Comparison of ENCODE assay signal across 25 cellular contexts in genomic region chr7:70376561-70377031, GRCh38.
DNase-seq lines count a peak whose midpoint lies in the region; ATAC-seq and TF ChIP-seq lines count a peak whose summit lies in the region.
"Had no signal": no experiment of that assay in that cellular context is flagged by ENCODE, and none has a peak within 500 bp of the region (broad histone marks: within the 10 kb centered on the region; RNA-seq: fewer than 3 reads in every experiment).

No MANE protein-coding gene starts in this region.

- no peaks in the 10 kb centered on the region for H4K20me1 ChIP-seq in H9 (ENCODE audit: control insufficient read depth, insufficient read depth, insufficient read length)

- H3K9me3 ChIP-seq in H9 (ENCODE audit: control insufficient read depth, low read depth, low read length) (no peaks in the 10 kb centered on the region), endodermal cell (ENCODE audit: control insufficient read depth, low read length) (no peaks in the 10 kb centered on the region), WERI-Rb-1 (ENCODE audit: severe bottlenecking) (no peaks in the 10 kb centered on the region)
- H3K9me3 ChIP-seq: thoracic aorta had no signal

- H3K4me1 ChIP-seq in H9 (ENCODE audit: insufficient read depth, low read length) (no peaks in the 10 kb centered on the region), endodermal cell (ENCODE audit: control insufficient read depth, insufficient read depth, low read length) (peaks cover 2% of the 10 kb centered on the region)

- H3K9ac ChIP-seq in H9 (ENCODE audit: extremely low read depth, insufficient read length, low read length) = peak overlapping the region; percentile 14
- no peak overlapping the region for H3K9ac ChIP-seq in endodermal cell (ENCODE audit: extremely low read depth, low read length, poor library complexity, severe bottlenecking)

- H3K9me3 Mint-ChIP-seq in H9 (no peaks in the 10 kb centered on the region), endodermal cell (no peaks in the 10 kb centered on the region)
- H3K9me3 Mint-ChIP-seq: activated naive CD4-positive, alpha-beta T cell treated with anti-CD3 and anti-CD28 coated beads for 36 hours had no signal

- TF ChIP-seq CTCF in H9 (conservative IDR thresholded peaks at IDR 0.05) (no peak), endodermal cell (conservative IDR thresholded peaks at IDR 0.05) (no peak), WERI-Rb-1 (IDR thresholded peaks at IDR 0.05; ENCODE audit: low read depth, low read length) (no peak), GM13977 (IDR thresholded peaks at IDR 0.05; ENCODE audit: extremely low read depth, insufficient read depth, missing control alignments) (no peak)

- in situ Hi-C loops in GM13977 (cut with MboI; ENCODE audit: low pct_unique_long_range_greater_than_20kb, low sequenced_read_pairs, unreplicated experiment) = no loop called here

- H3K4me1 Mint-ChIP-seq in H9 = peaks cover 6 to 9% of the 10 kb centered on the region in 2 experiments
- H3K4me1 Mint-ChIP-seq in endodermal cell = peaks cover 11% of the 10 kb centered on the region

- DNase-seq in H9 = no peak
- peak; percentile 99 for DNase-seq in NCI-H146 treated with DMSO at 0.1 percent for 48 hours (lab: John Stamatoyannopoulos, UW; ENCODE audit: unreplicated experiment)
- peak; percentile 41 for DNase-seq in NCI-H82 (lab: John Stamatoyannopoulos, UW)
- DNase-seq in endodermal cell = no peak
- no peak for DNase-seq in activated CD4-positive, CD25-positive, alpha-beta regulatory T cell treated with anti-CD3 and anti-CD28 coated beads, Interleukin-2, amount 50 U/mL, for 72 hours
- no peak for DNase-seq in WERI-Rb-1
- no peak for DNase-seq in GM13977 (ENCODE audit: low spot score)
- DNase-seq: activated CD4-positive, alpha-beta T cell treated with anti-CD3 and anti-CD28 coated beads for 4 hours; activated naive CD4-positive, alpha-beta T cell treated with anti-CD3 and anti-CD28 coated beads for 36 hours; activated T-cell treated with anti-CD3 and anti-CD28 coated beads, Interleukin-2, amount 50 U/mL, for 48 hours; amniotic stem cell; cortex of kidney; GDM1; kidney glomerular epithelial cell; mammary epithelial cell; NCI-H1694; NCI-H524; occipital lobe; stimulated activated CD4-positive, alpha-beta T cell treated with anti-CD3 and anti-CD28 coated beads, Interleukin-4, amount 100 ng/mL, for 24 hours; stimulated activated naive CD4-positive, alpha-beta T cell treated with Interleukin-2 at 50 U/mL for 16 hours had no signal

- ATAC-seq in HG03196 (IDR thresholded peaks at IDR 0.05; ENCODE audit: unreplicated experiment) = no peak
- ATAC-seq: HepG2 had no signal

- no peaks in the 10 kb centered on the region for H3K23me2 ChIP-seq in H9 (ENCODE audit: insufficient read length, low read depth, low read length, poor library complexity, severe bottlenecking)

- no peaks in the 10 kb centered on the region for H3K79me2 ChIP-seq in H9 (ENCODE audit: insufficient read depth, low read length)

- H3K18ac ChIP-seq in H9 (ENCODE audit: insufficient read length, low read depth, low read length) = no peak overlapping the region

- H3K4ac ChIP-seq in H9 (ENCODE audit: low read depth, low read length) = no peak overlapping the region

- H3K23ac ChIP-seq in H9 (ENCODE audit: insufficient read length, low read depth, low read length) = no peak overlapping the region

- H3K4me2 ChIP-seq in H9 (ENCODE audit: insufficient read depth, insufficient read length, low read length) = no peak overlapping the region
- H3K4me2 ChIP-seq: smooth muscle cell had no signal

- no peak overlapping the region for H2BK5ac ChIP-seq in H9 (ENCODE audit: insufficient read length, low read length)

- no peak overlapping the region for H2BK12ac ChIP-seq in H9 (ENCODE audit: insufficient read length, low read depth, low read length)

- no peak overlapping the region for H3K14ac ChIP-seq in H9 (ENCODE audit: insufficient read depth, low read length)

- no peak overlapping the region for H2BK20ac ChIP-seq in H9 (ENCODE audit: low read depth, low read length, poor library complexity, severe bottlenecking)

- H2AFZ ChIP-seq in H9 (ENCODE audit: low read length) = no peak overlapping the region

- H3K27me3 Mint-ChIP-seq in H9 (ENCODE audit: low read depth) = no peaks in the 10 kb centered on the region
- H3K27me3 Mint-ChIP-seq in endodermal cell (ENCODE audit: insufficient read depth) = no peaks in the 10 kb centered on the region

- no peak overlapping the region for H2BK120ac ChIP-seq in H9 (ENCODE audit: low read depth, low read length, poor library complexity, severe bottlenecking)

- no peak overlapping the region for H4K5ac ChIP-seq in H9 (ENCODE audit: insufficient read length, low read depth, low read length)

- WGBS in H9 (ENCODE audit: extremely low coverage, insufficient read length, low lambda C conversion rate) = no CpG with 5 or more reads among the region's 4 CpGs
- 81 to 91% methylated on average over 4 of the region's 4 CpGs for WGBS in endodermal cell (ENCODE audit: insufficient coverage in 1 of 2, insufficient read length in 1 of 2), 2 experiments

- H4K8ac ChIP-seq in H9 (replicated peaks; ENCODE audit: insufficient read length, low read depth, low read length) = no peak overlapping the region

- H2AK5ac ChIP-seq in H9 (ENCODE audit: insufficient read length, low read length) = no peak overlapping the region

- H3K36me3 Mint-ChIP-seq in H9 (ENCODE audit: insufficient read depth in 1 of 3, low read depth in 3 of 3) (no peaks in the 10 kb centered on the region), endodermal cell (ENCODE audit: low read depth) (no peaks in the 10 kb centered on the region)

- no peaks in the 10 kb centered on the region for H3K36me3 ChIP-seq in endodermal cell (ENCODE audit: control insufficient read depth, insufficient read depth, low read length)
- H3K36me3 ChIP-seq in WERI-Rb-1 = no peaks in the 10 kb centered on the region
- H3K36me3 ChIP-seq: thoracic aorta had no signal

- no peak overlapping the region for H4K91ac ChIP-seq in H9 (ENCODE audit: insufficient read length, low read depth, low read length)

- H3K27ac ChIP-seq in H9 (ENCODE audit: insufficient read length, low read depth, low read length) = no peak overlapping the region
- H3K27ac ChIP-seq in endodermal cell (ENCODE audit: low read depth, low read length) = no peak overlapping the region
- no peak overlapping the region for H3K27ac ChIP-seq in WERI-Rb-1
- H3K27ac ChIP-seq: C4-2B, thoracic aorta had no signal

- no peak overlapping the region for H3K4me3 Mint-ChIP-seq in H9
- no peak overlapping the region for H3K4me3 Mint-ChIP-seq in endodermal cell
- H3K4me3 Mint-ChIP-seq: activated naive CD4-positive, alpha-beta T cell treated with anti-CD3 and anti-CD28 coated beads for 36 hours had no signal

- no peaks in the 10 kb centered on the region for H3K27me3 ChIP-seq in H9 (ENCODE audit: insufficient read depth, low read length)
- H3K27me3 ChIP-seq in endodermal cell (ENCODE audit: control insufficient read depth, insufficient read depth, low read length, poor library complexity, severe bottlenecking) = no peaks in the 10 kb centered on the region
- H3K27me3 ChIP-seq in WERI-Rb-1 (ENCODE audit: insufficient read depth, low read depth, severe bottlenecking) = no peaks in the 10 kb centered on the region

- H3K27ac Mint-ChIP-seq in H9 (no peak overlapping the region), endodermal cell (peak overlapping the region; percentile 39)
- H3K27ac Mint-ChIP-seq: activated naive CD4-positive, alpha-beta T cell treated with anti-CD3 and anti-CD28 coated beads for 36 hours had no signal

- H3K56ac ChIP-seq in H9 (ENCODE audit: insufficient read length, low read depth, low read length) = no peak overlapping the region

- no peaks in the 10 kb centered on the region for H3K79me1 ChIP-seq in H9 (ENCODE audit: insufficient read depth, low read depth, low read length, poor library complexity, severe bottlenecking)

- no peak overlapping the region for H3T11ph ChIP-seq in H9 (ENCODE audit: low read length)

- H3K4me3 ChIP-seq in endodermal cell (ENCODE audit: low read length) (no peak overlapping the region), WERI-Rb-1 (ENCODE audit: low read depth, low read length) (no peak overlapping the region)
- H3K4me3 ChIP-seq: smooth muscle cell, thoracic aorta had no signal

- H2BK15ac ChIP-seq in H9 (ENCODE audit: low read depth, low read length) = no peak overlapping the region

Comparison
In these comparisons a context has a peak if more than half of its experiments do, and no peak if none do; other contexts are left out.
1. DNase-seq: peak in NCI-H146 treated with DMSO at 0.1 percent for 48 hours (single experiment) and NCI-H82 (single experiment); none in H9 (single experiment), endodermal cell (single experiment), activated CD4-positive, CD25-positive, alpha-beta regulatory T cell treated with anti-CD3 and anti-CD28 coated beads, Interleukin-2, amount 50 U/mL, for 72 hours (single experiment), WERI-Rb-1 (single experiment) and GM13977 (single experiment).